ENCODE assay signal across 7 cellular contexts in genomic region chr5:138032028-138032571, GRCh38. TPM values are rescaled to one million over a fixed set of nuclear protein-coding genes. Genes with fewer than 3 reads are reported as not detected.
DNase-seq lines count a peak whose midpoint lies in the region; ATAC-seq and TF ChIP-seq lines count a peak whose summit lies in the region.

No MANE protein-coding gene starts in this region.

- DNase-seq in GM13976 (ENCODE audit: low spot score) (peak; percentile 65), fibroblast of gingiva (ENCODE audit: low read depth) (peak; percentile 47), NCI-H446 treated with DMSO at 0.1 percent for 48 hours (lab: John Stamatoyannopoulos, UW) (no peak)
- DNase-seq in Jurkat, Clone E6-1 (ENCODE audit: low read depth, low spot score): peak; percentile 51
- DNase-seq in natural killer cell treated with Interleukin-12 subunit alpha and Interleukin-12 subunit beta and Interleukin-15 and Interleukin-18, amount 100 ng/mL, for 72 hours (ENCODE audit: low spot score): peak; percentile 77

- ATAC-seq in GM21717 (IDR thresholded peaks at IDR 0.05; ENCODE audit: unreplicated experiment): peak; percentile 36
- ATAC-seq in natural killer cell treated with Interleukin-12 subunit alpha and Interleukin-12 subunit beta and Interleukin-15 and Interleukin-18, amount 100 ng/mL, for 72 hours: peak; percentile 65 to 73

- in situ Hi-C loops in GM13976 (cut with MboI; ENCODE audit: low sequenced_read_pairs, unreplicated experiment): no loop called here

- peaks cover 6% of the 10 kb centered on the region for H3K36me3 Mint-ChIP-seq in natural killer cell treated with Interleukin-12 subunit alpha and Interleukin-12 subunit beta and Interleukin-15 and Interleukin-18, amount 100 ng/mL, for 72 hours

- H3K4me3 Mint-ChIP-seq in natural killer cell treated with Interleukin-12 subunit alpha and Interleukin-12 subunit beta and Interleukin-15 and Interleukin-18, amount 100 ng/mL, for 72 hours: peak overlapping the region; percentile 99

- peak overlapping the region; percentile 90 for H3K4me3 ChIP-seq in Jurkat, Clone E6-1 (ENCODE audit: low read length)
- H3K4me3 ChIP-seq in WI38 (ENCODE audit: low read depth, low read length): peak overlapping the region; percentile 93

- no peaks in the 10 kb centered on the region for H3K9me3 Mint-ChIP-seq in natural killer cell treated with Interleukin-12 subunit alpha and Interleukin-12 subunit beta and Interleukin-15 and Interleukin-18, amount 100 ng/mL, for 72 hours

- peak overlapping the region; percentile 94 to 96 for H3K27ac Mint-ChIP-seq in natural killer cell treated with Interleukin-12 subunit alpha and Interleukin-12 subunit beta and Interleukin-15 and Interleukin-18, amount 100 ng/mL, for 72 hours

- H3K4me1 Mint-ChIP-seq in natural killer cell treated with Interleukin-12 subunit alpha and Interleukin-12 subunit beta and Interleukin-15 and Interleukin-18, amount 100 ng/mL, for 72 hours (ENCODE audit: low read depth in 2 of 2): peaks cover 44 to 53% of the 10 kb centered on the region in 2 donors

- TF ChIP-seq CTCF in GM13976 (IDR thresholded peaks at IDR 0.05; ENCODE audit: borderline replicate concordance, control extremely low read depth, extremely low read depth, insufficient read depth, missing control alignments): no peak
- TF ChIP-seq CTCF in WI38 (IDR thresholded peaks at IDR 0.05; ENCODE audit: low read depth, low read length): no peak

- no peaks in the 10 kb centered on the region for H3K27me3 Mint-ChIP-seq in natural killer cell treated with Interleukin-12 subunit alpha and Interleukin-12 subunit beta and Interleukin-15 and Interleukin-18, amount 100 ng/mL, for 72 hours

RNA-seq across cellular contexts. Expression of gene FAM13B, which starts 0.8 kb away (rescaled TPM):
- polyA plus RNA-seq in Jurkat, Clone E6-1 (2012; ENCODE audit: insufficient read depth, insufficient read length): 11.2 TPM
- 10 to 100 TPM; 43.1 to 50.4 TPM for total RNA-seq in natural killer cell treated with Interleukin-12 subunit alpha and Interleukin-12 subunit beta and Interleukin-15 and Interleukin-18, amount 100 ng/mL, for 72 hours

RNA-seq across cellular contexts. Expression of gene WNT8A, which starts 51.7 kb away (rescaled TPM):
- not detected for polyA plus RNA-seq in Jurkat, Clone E6-1 (2012; ENCODE audit: insufficient read depth, insufficient read length)
- total RNA-seq in natural killer cell treated with Interleukin-12 subunit alpha and Interleukin-12 subunit beta and Interleukin-15 and Interleukin-18, amount 100 ng/mL, for 72 hours: not detected
